Comparison of ENCODE assay signal across 1 cellular context in the genomic region with DNA sequence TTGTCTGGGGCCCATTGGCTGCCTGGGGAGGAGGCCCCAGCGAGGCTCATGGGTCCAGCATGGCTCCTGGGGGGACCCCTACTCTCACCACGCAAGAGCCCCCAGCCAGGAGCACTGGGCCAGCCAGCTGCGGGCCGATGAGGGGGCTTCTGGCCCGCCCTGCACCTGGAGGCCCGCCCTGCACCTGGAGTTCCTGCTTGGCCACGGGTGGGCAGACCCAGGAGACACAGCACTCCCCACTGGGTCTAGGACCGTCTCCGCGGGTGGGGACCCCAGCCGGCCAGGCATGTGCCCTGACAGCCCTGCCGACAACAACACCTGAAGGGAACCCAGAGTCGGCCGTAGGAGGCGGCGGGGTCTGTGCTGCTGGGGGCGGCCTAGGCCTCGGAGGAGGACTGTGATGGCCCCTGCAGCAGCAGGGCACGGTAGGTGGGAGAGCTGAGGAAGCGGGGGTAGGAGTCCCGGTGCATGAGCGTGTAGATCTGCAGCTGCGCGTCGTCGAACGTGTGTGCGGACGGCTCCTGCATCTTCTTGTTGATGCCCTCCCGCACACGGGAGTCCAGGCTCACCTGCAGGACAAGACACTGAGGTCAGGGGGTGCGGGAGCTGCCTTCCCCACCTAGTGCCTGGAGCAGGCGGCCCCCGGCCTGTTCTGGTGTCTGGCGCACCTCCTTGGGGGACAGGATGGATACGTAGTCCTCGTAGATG.
TF ChIP-seq lines count a peak whose summit lies in the region.

No MANE protein-coding gene starts in this region.

TF ChIP-seq in IMR-90, 13 proteins besides CTCF, POLR2A, EP300 and RAD21:
- TF ChIP-seq CEBPB (IDR thresholded peaks at IDR 0.05; ENCODE audit: low read depth, low read length) (no peak), MAFK (IDR thresholded peaks at IDR 0.05; ENCODE audit: low read depth, low read length) (no peak), CHD1 (IDR thresholded peaks at IDR 0.05; ENCODE audit: low read depth, low read length) (no peak), BHLHE40 (IDR thresholded peaks at IDR 0.05; ENCODE audit: low read depth, low read length) (no peak)
- TF ChIP-seq, protein P1, sequence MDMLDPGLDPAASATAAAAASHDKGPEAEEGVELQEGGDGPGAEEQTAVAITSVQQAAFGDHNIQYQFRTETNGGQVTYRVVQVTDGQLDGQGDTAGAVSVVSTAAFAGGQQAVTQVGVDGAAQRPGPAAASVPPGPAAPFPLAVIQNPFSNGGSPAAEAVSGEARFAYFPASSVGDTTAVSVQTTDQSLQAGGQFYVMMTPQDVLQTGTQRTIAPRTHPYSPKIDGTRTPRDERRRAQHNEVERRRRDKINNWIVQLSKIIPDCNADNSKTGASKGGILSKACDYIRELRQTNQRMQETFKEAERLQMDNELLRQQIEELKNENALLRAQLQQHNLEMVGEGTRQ (IDR thresholded peaks at IDR 0.05; ENCODE audit: low read depth, low read length): no peak
- TF ChIP-seq, protein P2, sequence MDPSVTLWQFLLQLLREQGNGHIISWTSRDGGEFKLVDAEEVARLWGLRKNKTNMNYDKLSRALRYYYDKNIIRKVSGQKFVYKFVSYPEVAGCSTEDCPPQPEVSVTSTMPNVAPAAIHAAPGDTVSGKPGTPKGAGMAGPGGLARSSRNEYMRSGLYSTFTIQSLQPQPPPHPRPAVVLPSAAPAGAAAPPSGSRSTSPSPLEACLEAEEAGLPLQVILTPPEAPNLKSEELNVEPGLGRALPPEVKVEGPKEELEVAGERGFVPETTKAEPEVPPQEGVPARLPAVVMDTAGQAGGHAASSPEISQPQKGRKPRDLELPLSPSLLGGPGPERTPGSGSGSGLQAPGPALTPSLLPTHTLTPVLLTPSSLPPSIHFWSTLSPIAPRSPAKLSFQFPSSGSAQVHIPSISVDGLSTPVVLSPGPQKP (IDR thresholded peaks at IDR 0.05; ENCODE audit: borderline replicate concordance, low read depth, low read length): no peak
